8 cellular contexts compared by ENCODE assay signal in the genomic region with DNA sequence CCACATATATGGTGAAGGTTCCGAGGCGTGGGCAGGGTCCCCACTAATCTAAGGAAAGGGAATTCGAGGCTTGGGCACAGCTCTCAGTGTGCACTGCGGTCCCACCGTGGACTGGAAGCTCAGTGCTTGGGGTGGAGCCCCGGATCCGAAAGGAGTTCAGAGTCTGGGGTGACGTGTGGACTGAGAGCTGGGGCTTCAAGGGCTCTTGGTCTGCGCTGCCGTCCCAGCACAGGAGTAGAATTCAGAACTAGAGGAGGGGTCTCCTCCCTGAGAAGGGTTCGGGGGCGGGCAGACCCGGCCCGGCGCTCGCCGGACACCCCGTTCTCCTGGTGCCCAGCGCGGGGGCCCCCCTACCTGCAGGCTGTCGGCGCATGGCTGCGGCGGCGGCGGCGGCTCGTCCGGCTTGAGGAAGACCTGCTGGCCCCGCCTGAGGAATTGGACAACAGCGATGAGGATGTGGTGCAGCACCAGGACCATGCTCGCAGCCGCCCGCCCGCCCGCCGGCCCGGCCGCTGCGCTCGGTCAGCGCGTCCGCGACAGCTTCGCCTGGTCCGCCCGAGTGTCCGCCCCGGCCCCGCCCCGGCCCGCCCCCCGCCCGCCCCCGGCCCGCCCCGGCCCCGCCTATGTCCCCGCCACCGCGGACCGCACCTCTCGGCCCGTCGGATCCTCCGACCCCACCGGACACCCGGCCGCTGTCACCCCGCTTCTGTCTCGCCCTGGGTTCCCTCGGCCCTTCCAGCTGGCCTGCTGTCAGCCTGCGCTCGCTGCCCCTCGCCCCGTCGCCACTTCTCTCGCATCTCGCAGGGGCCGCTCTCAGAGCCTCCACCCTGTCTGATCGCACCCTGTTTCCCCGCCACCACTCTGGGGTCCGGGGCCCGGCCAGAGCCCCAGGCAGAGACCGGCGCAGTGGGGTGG. TPM values are rescaled to one million over a fixed set of nuclear protein-coding genes. Genes with fewer than 3 reads are reported as not detected.
DNase-seq lines count a peak whose midpoint lies in the region; ATAC-seq and TF ChIP-seq lines count a peak whose summit lies in the region.

No MANE protein-coding gene starts in this region.

- TF ChIP-seq CTCF in coronary artery (IDR thresholded peaks at IDR 0.05) (no peak), lung (IDR thresholded peaks at IDR 0.05; ENCODE audit: control extremely low read depth, extremely low read depth) (no peak)

- H3K4me3 Mint-ChIP-seq in activated CD4-positive, alpha-beta T cell treated with anti-CD3 and anti-CD28 coated beads for 36 hours = peak overlapping the region; percentile 34

- H3K36me3 Mint-ChIP-seq in activated CD4-positive, alpha-beta T cell treated with anti-CD3 and anti-CD28 coated beads for 36 hours (ENCODE audit: low read depth) = no peaks in the 10 kb centered on the region

- H3K27me3 Mint-ChIP-seq in activated CD4-positive, alpha-beta T cell treated with anti-CD3 and anti-CD28 coated beads for 36 hours = peaks cover 4% of the 10 kb centered on the region

- H3K9me3 ChIP-seq in SJCRH30 (replicated peaks) = no peaks in the 10 kb centered on the region
- H3K9me3 ChIP-seq in lung (ENCODE audit: control insufficient read depth in 2 of 2, insufficient read depth in 1 of 2, low read length in 1 of 2) = peaks cover 0 to 2% of the 10 kb centered on the region in 2 donors
- H3K9me3 ChIP-seq in thymus (ENCODE audit: control insufficient read depth) = no peaks in the 10 kb centered on the region

- peaks cover 11% of the 10 kb centered on the region; the same call in 1 of the 2 replicates for H3K27me3 ChIP-seq in SJCRH30
- H3K27me3 ChIP-seq in lung (ENCODE audit: control insufficient read depth, insufficient read depth) = no peaks in the 10 kb centered on the region
- H3K27me3 ChIP-seq in thymus (ENCODE audit: control insufficient read depth, insufficient read depth) = peaks cover 35% of the 10 kb centered on the region

- CTCF ChIA-PET in activated CD4-positive, alpha-beta T cell treated with anti-CD3 and anti-CD28 coated beads for 36 hours (lab: Charles Lee) = interaction anchor here (0.6 to 2.6 kb wide), 9 partner anchors 27 to 222 kb away, joined by 3 to 10 read pairs (median 4); no protein-coding TSS in a partner anchor

- intact Hi-C loops in activated CD4-positive, alpha-beta T cell treated with anti-CD3 and anti-CD28 coated beads for 36 hours (cut with DNase I, micrococcal nuclease) = loop anchor here in 1 of 2 experiments (2.0 kb wide), 1 partner anchor 41 kb away; no protein-coding TSS in a partner anchor

- peak; percentile 28 for DNase-seq in activated CD4-positive, alpha-beta T cell treated with anti-CD3 and anti-CD28 coated beads for 36 hours
- DNase-seq in activated CD4-positive, alpha-beta T cell treated with anti-CD3 and anti-CD28 coated beads for 1 hour = no peak
- peak in 1 of 2 experiments; percentile 28 for DNase-seq in SJCRH30
- DNase-seq in coronary artery (ENCODE audit: low spot score) = no peak
- DNase-seq in lung (ENCODE audit: low spot score) = no peak
- no peak for DNase-seq in NCI-H1092 (lab: John Stamatoyannopoulos, UW)

- H3K36me3 ChIP-seq in SJCRH30 (no peaks in the 10 kb centered on the region), lung (ENCODE audit: control insufficient read depth in 2 of 2, insufficient read depth in 2 of 2, low read length in 2 of 2) (no peaks in the 10 kb centered on the region), thymus (ENCODE audit: control insufficient read depth, insufficient read depth) (no peaks in the 10 kb centered on the region)

- POLR2A ChIA-PET in activated CD4-positive, alpha-beta T cell treated with anti-CD3 and anti-CD28 coated beads for 36 hours (lab: Charles Lee) = no interaction called here

- WGBS in lung, 2 donors = 4 to 9% methylated on average over 40 to 87 of the region's 87 CpGs
- WGBS in thymus = 7% methylated on average over 87 of the region's 87 CpGs

- no peak overlapping the region for H3K27ac Mint-ChIP-seq in activated CD4-positive, alpha-beta T cell treated with anti-CD3 and anti-CD28 coated beads for 36 hours

- peak; percentile 28 for ATAC-seq in activated CD4-positive, alpha-beta T cell treated with anti-CD3 and anti-CD28 coated beads for 36 hours
- peak; percentile 63 for ATAC-seq in lung (ENCODE audit: insufficient read depth, low FRiP score)
- no peak for ATAC-seq in GM18870 (IDR thresholded peaks at IDR 0.05; ENCODE audit: unreplicated experiment)

- H3K4me3 ChIP-seq in SJCRH30 (peak overlapping the region; percentile 62), coronary artery (peak overlapping the region; percentile 72), lung (peak overlapping the region; percentile 36), thymus (ENCODE audit: low read length) (peak overlapping the region; percentile 34)

- H3K4me1 Mint-ChIP-seq in activated CD4-positive, alpha-beta T cell treated with anti-CD3 and anti-CD28 coated beads for 36 hours = no peaks in the 10 kb centered on the region

- H3K9me3 Mint-ChIP-seq in activated CD4-positive, alpha-beta T cell treated with anti-CD3 and anti-CD28 coated beads for 36 hours (ENCODE audit: low read depth) = no peaks in the 10 kb centered on the region

- H3K27ac ChIP-seq in SJCRH30 = no peak overlapping the region
- H3K27ac ChIP-seq in coronary artery = peak overlapping the region; percentile 18 to 64
- peak overlapping the region in 1 of 2 donors; percentile 52 for H3K27ac ChIP-seq in lung (ENCODE audit: low read depth in 1 of 2, low read length in 1 of 2)
- no peak overlapping the region for H3K27ac ChIP-seq in thymus (ENCODE audit: low read depth)

- H3K4me1 ChIP-seq in SJCRH30 = no peaks in the 10 kb centered on the region
- peaks cover 0 to 21% of the 10 kb centered on the region in 2 donors for H3K4me1 ChIP-seq in lung (ENCODE audit: control insufficient read depth in 2 of 2, insufficient read depth in 2 of 2, low read length in 2 of 2)
- H3K4me1 ChIP-seq in thymus (ENCODE audit: control insufficient read depth, insufficient read depth, low read length) = no peaks in the 10 kb centered on the region

RNA-seq across cellular contexts. Expression of a gene that starts 32.1 kb away (rescaled TPM):
- under 1 TPM; 0.30 to 0.73 TPM for total RNA-seq in activated CD4-positive, alpha-beta T cell treated with anti-CD3 and anti-CD28 coated beads for 36 hours
- 0.15 and 0.24 TPM in 2 replicates for total RNA-seq in SJCRH30 (2014; rRNA removed; shearing (Covaris generic))
- 10 to 100 TPM; 16.7 to 20.5 TPM for total RNA-seq in lung
- 1 to 10 TPM; 7.7 to 8.7 TPM for polyA plus RNA-seq in lung
- polyA plus RNA-seq in thymus = 16.9 TPM

Comparison
In these comparisons a context has a peak if more than half of its experiments do, and no peak if none do; other contexts are left out.
1. H3K27ac ChIP-seq: peak in coronary artery (2 of 2); none in SJCRH30 (single experiment) and thymus (single experiment).
2. RNA of a gene that starts 32.1 kb away (total RNA-seq): 16.7 to 20.5 TPM in lung; 0.30 to 0.73 TPM in activated CD4-positive, alpha-beta T cell treated with anti-CD3 and anti-CD28 coated beads for 36 hours and 0.15 to 0.24 TPM in SJCRH30; every median in the first group is over 10 times any median in the second.
3. Peak in every context shown above with its lines, with median percentiles within 50 percentile points of each other: H3K4me3 ChIP-seq.